Comparison of ENCODE assay signal across 10 cellular contexts in the genomic region with DNA sequence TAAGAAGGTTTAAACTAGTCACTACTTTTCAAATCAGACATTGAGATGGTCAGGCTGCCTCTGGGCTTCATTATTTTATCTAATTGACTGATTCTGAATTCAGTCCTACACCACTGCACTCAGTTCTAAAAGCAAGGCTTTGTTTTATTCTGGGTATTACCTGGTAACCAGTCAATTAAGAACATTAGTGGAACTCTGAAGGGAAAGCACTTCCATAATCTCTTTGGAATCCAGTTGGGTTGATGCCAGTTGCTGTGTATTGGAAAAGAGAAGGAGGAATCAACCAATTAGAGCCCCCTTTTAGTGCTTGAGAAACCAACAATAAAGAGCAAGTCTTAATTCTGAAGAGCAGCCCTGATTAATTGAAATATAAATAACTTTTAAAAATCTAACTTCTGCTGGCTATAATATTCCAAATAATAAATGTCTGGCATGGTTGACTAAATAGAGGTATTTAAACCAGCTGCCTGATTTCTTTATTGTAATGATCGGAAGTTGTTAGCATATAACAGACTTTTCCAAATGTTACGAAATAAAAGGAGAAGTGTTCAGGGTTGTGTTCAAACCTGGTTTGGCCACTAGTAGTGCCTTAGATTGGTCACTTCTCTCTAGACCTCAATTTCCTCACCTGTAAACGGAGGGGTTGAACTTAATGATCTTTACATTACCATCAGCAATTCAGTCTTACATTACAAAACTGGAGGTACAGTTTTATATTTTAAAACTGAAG.
A peak's percentile ranks its signal among the peaks of the same experiment; 100 is the strongest.
DNase-seq lines count a peak whose midpoint lies in the region; ATAC-seq and TF ChIP-seq lines count a peak whose summit lies in the region.
"Had no signal": no experiment of that assay in that cellular context is flagged by ENCODE, and none has a peak within 500 bp of the region (broad histone marks: within the 10 kb centered on the region; RNA-seq: fewer than 3 reads in every experiment).

No MANE protein-coding gene starts in this region.

- no peaks in the 10 kb centered on the region for H3K36me3 ChIP-seq in SU-DHL-6 (ENCODE audit: low read length)
- H3K36me3 ChIP-seq in iPS-20b (ENCODE audit: insufficient read depth, low read depth, low read length): no peaks in the 10 kb centered on the region

- ATAC-seq in HG03095 (IDR thresholded peaks at IDR 0.05; ENCODE audit: unreplicated experiment) (no peak), HG02852 (IDR thresholded peaks at IDR 0.05; ENCODE audit: unreplicated experiment) (no peak)

- no peak for TF ChIP-seq CTCF in SU-DHL-6 (IDR thresholded peaks at IDR 0.05; ENCODE audit: insufficient read depth, low read length, poor library complexity, severe bottlenecking)

- H3K9me3 ChIP-seq in SU-DHL-6 (ENCODE audit: insufficient read depth, low read length) (no peaks in the 10 kb centered on the region), iPS-20b (ENCODE audit: insufficient read depth, low read depth, low read length) (no peaks in the 10 kb centered on the region)

- H3K9me2 ChIP-seq in SU-DHL-6 (replicated peaks; ENCODE audit: insufficient read depth, low read length): no peaks in the 10 kb centered on the region

- H3K9ac ChIP-seq in SU-DHL-6 (ENCODE audit: low read length) (no peak overlapping the region), iPS-20b (ENCODE audit: low read depth, low read length) (peak overlapping the region; percentile 90; the same call in 1 of the 2 replicates)

- H4K20me1 ChIP-seq in SU-DHL-6 (ENCODE audit: low read depth, low read length): no peaks in the 10 kb centered on the region

- peak overlapping the region; percentile 76 for H3K4me2 ChIP-seq in SU-DHL-6 (ENCODE audit: low read depth, low read length, poor library complexity, severe bottlenecking)

- peaks cover 78% of the 10 kb centered on the region for H3K79me2 ChIP-seq in SU-DHL-6 (ENCODE audit: insufficient read depth, low read length)

- H2AFZ ChIP-seq in SU-DHL-6 (ENCODE audit: low read depth, low read length, severe bottlenecking): no peak overlapping the region

- peak; percentile 13 for DNase-seq in DMS79 treated with DMSO at 0.1 percent for 48 hours (lab: John Stamatoyannopoulos, UW)
- no peak for DNase-seq in DMS79 (lab: John Stamatoyannopoulos, UW)
- peak; percentile 52 for DNase-seq in superior temporal gyrus (ENCODE audit: extremely low spot score)
- DNase-seq in NCI-H1092 (lab: John Stamatoyannopoulos, UW): no peak
- DNase-seq: GOT3 had no signal

- H3K4me1 ChIP-seq in iPS-20b (ENCODE audit: insufficient read depth, low read length): peaks cover 49% of the 10 kb centered on the region

- H3K27me3 ChIP-seq in SU-DHL-6 (ENCODE audit: low read length): no peaks in the 10 kb centered on the region
- no peaks in the 10 kb centered on the region for H3K27me3 ChIP-seq in iPS-20b (ENCODE audit: insufficient read depth, low read length)

- peak overlapping the region; percentile 81; the same call in 1 of the 2 replicates for H3K27ac ChIP-seq in SU-DHL-6 (ENCODE audit: low read depth, low read length)
- no peak overlapping the region for H3K27ac ChIP-seq in iPS-20b (ENCODE audit: low read length)
- H3K27ac ChIP-seq: 22Rv1 had no signal

- no peak overlapping the region for H3K4me3 ChIP-seq in SU-DHL-6 (ENCODE audit: insufficient read depth, low read length, poor library complexity, severe bottlenecking)
- 0 out of 2 replicates have a peak overlapping the region, but pooled peaks have one; percentile 79 for H3K4me3 ChIP-seq in iPS-20b (ENCODE audit: low read length)

- H3F3A ChIP-seq in SU-DHL-6 (ENCODE audit: insufficient read depth): peaks cover 40% of the 10 kb centered on the region

Comparison
In these comparisons a context has a peak if more than half of its experiments do, and no peak if none do; other contexts are left out.
1. DNase-seq: peak in DMS79 treated with DMSO at 0.1 percent for 48 hours (single experiment) and superior temporal gyrus (single experiment); none in DMS79 (single experiment) and NCI-H1092 (single experiment).